ENCODE assay signal across 8 cellular contexts in genomic region chr3:122572940-122573412, GRCh38. TPM values are rescaled to one million over a fixed set of nuclear protein-coding genes. Genes with fewer than 3 reads are reported as not detected.
DNase-seq lines count a peak whose midpoint lies in the region; ATAC-seq lines count a peak whose summit lies in the region.

No MANE protein-coding gene starts in this region.

- H3K36me3 Mint-ChIP-seq in T-cell = peaks cover 45% of the 10 kb centered on the region

- peaks cover 59 to 80% (median 62%) of the 10 kb centered on the region in 3 donors for H3K4me1 Mint-ChIP-seq in T-cell

- peak; percentile 18 for ATAC-seq in HG03442 (IDR thresholded peaks at IDR 0.05; ENCODE audit: unreplicated experiment)
- ATAC-seq in T-cell (replicated peaks in 1 of 4) = peak in 3 of 4 experiments; percentile 51 to 61 (median 55)
- ATAC-seq in HG03342 (IDR thresholded peaks at IDR 0.05; ENCODE audit: unreplicated experiment) = no peak

- DNase-seq in GM04504 (ENCODE audit: low read depth) (peak; percentile 11), T-cell (peak in 17 of 34 experiments; percentile 3 to 37 (median 14)), fibroblast of peridontal ligament (ENCODE audit: extremely low read depth) (peak; percentile 46), Ammon's horn (ENCODE audit: low spot score) (no peak), anterior cingulate cortex (lab: John Stamatoyannopoulos, UW) (no peak)
- peak; percentile 38 for DNase-seq in stimulated activated CD4-positive, alpha-beta T cell treated with anti-CD3 and anti-CD28 coated beads, Interleukin-1b, Interleukin-23, amount 100 ng/mL, for 48 hours

- CTCF ChIA-PET in T-cell (lab: Charles Lee) = no interaction called here

- no peak overlapping the region for H3K4me3 Mint-ChIP-seq in T-cell

- no peaks in the 10 kb centered on the region for H3K9me3 Mint-ChIP-seq in T-cell

- POLR2A ChIA-PET in T-cell (lab: Charles Lee) = no interaction called here

- peak overlapping the region; percentile 89 to 90 for H3K27ac Mint-ChIP-seq in T-cell

- no peaks in the 10 kb centered on the region for H3K27me3 Mint-ChIP-seq in T-cell

RNA-seq across cellular contexts. Expression of gene PARP15, which starts 4.5 kb away (rescaled TPM):
- total RNA-seq in T-cell = 10 to 100 TPM; 37.3 to 74.9 (median 72.5) TPM

RNA-seq across cellular contexts. Expression of gene DTX3L, which starts 8.8 kb away (rescaled TPM):
- 10 to 100 TPM; 35.1 to 56.2 (median 49.8) TPM for total RNA-seq in T-cell

RNA-seq across cellular contexts. Expression of gene PARP9, which starts 8.9 kb away (rescaled TPM):
- total RNA-seq in T-cell = 10 to 100 TPM; 20.2 to 43.0 (median 24.3) TPM

RNA-seq across cellular contexts. Expression of gene KPNA1, which starts 58.2 kb away (rescaled TPM):
- 10 to 100 TPM; 55.2 to 65.0 (median 57.5) TPM for total RNA-seq in T-cell

Comparison
In these comparisons a context has a peak if more than half of its experiments do, and no peak if none do; other contexts are left out.
1. DNase-seq: peak in GM04504 (single experiment), fibroblast of peridontal ligament (single experiment) and stimulated activated CD4-positive, alpha-beta T cell treated with anti-CD3 and anti-CD28 coated beads, Interleukin-1b, Interleukin-23, amount 100 ng/mL, for 48 hours (single experiment); none in Ammon's horn (single experiment) and anterior cingulate cortex (0 of 58).